10 cellular contexts compared by ENCODE assay signal in genomic region chrX:120456973-120457372, GRCh38. TPM values are rescaled to one million over a fixed set of nuclear protein-coding genes. Genes with fewer than 3 reads are reported as not detected.
DNase-seq lines count a peak whose midpoint lies in the region; ATAC-seq and TF ChIP-seq lines count a peak whose summit lies in the region.
"Had no signal": no experiment of that assay in that cellular context is flagged by ENCODE, and none has a peak within 500 bp of the region (broad histone marks: within the 10 kb centered on the region; RNA-seq: fewer than 3 reads in every experiment).

No MANE protein-coding gene starts in this region.

- peaks cover 11% of the 10 kb centered on the region; the same call in 1 of the 2 replicates for H3F3A ChIP-seq in MM.1S (ENCODE audit: insufficient read depth, low read length)

- peaks cover 45% of the 10 kb centered on the region for H3K4me1 Mint-ChIP-seq in activated T-helper 1 cell treated with anti-CD3 and anti-CD28 coated beads, Interleukin-12 subunit alpha, Interleukin-12 subunit beta, Interleukin-2, Interleukin-4 antibody, amounts not matched to agents 30 ng/mL and 10 ng/mL and 1 ng/mL, durations not matched to agents 14 hours and 24 hours and 36 hours (ENCODE audit: low read depth)
- peaks cover 17 to 66% (median 41%) of the 10 kb centered on the region in 4 donors for H3K4me1 Mint-ChIP-seq in naive thymus-derived CD8-positive, alpha-beta T cell

- no peaks in the 10 kb centered on the region for H3K9me3 Mint-ChIP-seq in activated T-helper 1 cell treated with anti-CD3 and anti-CD28 coated beads, Interleukin-12 subunit alpha, Interleukin-12 subunit beta, Interleukin-2, Interleukin-4 antibody, amounts not matched to agents 30 ng/mL and 10 ng/mL and 1 ng/mL, durations not matched to agents 14 hours and 24 hours and 36 hours
- no peaks in the 10 kb centered on the region for H3K9me3 Mint-ChIP-seq in naive thymus-derived CD8-positive, alpha-beta T cell

- H3K36me3 ChIP-seq in MM.1S (replicated peaks; ENCODE audit: insufficient read depth, low read length) = no peaks in the 10 kb centered on the region; the same call in 1 of the 2 replicates

- peak overlapping the region; percentile 64 for H3K4me2 ChIP-seq in MM.1S (ENCODE audit: low read depth, low read length)

- peak; percentile 35 to 54 for ATAC-seq in naive thymus-derived CD8-positive, alpha-beta T cell
- no peak for ATAC-seq in GM21619 (IDR thresholded peaks at IDR 0.05; ENCODE audit: unreplicated experiment)

- no peak overlapping the region for H2AFZ ChIP-seq in MM.1S (ENCODE audit: low read length)

- POLR2A ChIA-PET in naive thymus-derived CD8-positive, alpha-beta T cell (lab: Charles Lee) = interaction anchor here (2.1 kb wide), 1 partner anchor 206 kb away, joined by 5 read pairs; the partner anchor contains the start of gene ZBTB33

- H3K27ac ChIP-seq in MM.1S (ENCODE audit: low read length) = no peak overlapping the region
- H3K27ac ChIP-seq: coronary artery, left ventricle myocardium inferior had no signal

- DNase-seq in GM04504 (ENCODE audit: low read depth) (peak; percentile 26), MM.1S (peak; percentile 82), GM13976 (ENCODE audit: low spot score) (no peak), SW 1271 (lab: John Stamatoyannopoulos, UW) (no peak)
- peak; percentile 3 for DNase-seq in activated T-helper 1 cell treated with anti-CD3 and anti-CD28 coated beads, Interleukin-12 subunit alpha, Interleukin-12 subunit beta, Interleukin-2, Interleukin-4 antibody, amounts not matched to agents 30 ng/mL and 10 ng/mL and 1 ng/mL, durations not matched to agents 14 hours and 24 hours and 36 hours (ENCODE audit: low spot score)
- DNase-seq in naive thymus-derived CD8-positive, alpha-beta T cell = peak in 2 of 10 donors; percentile 15 to 34
- DNase-seq: left ventricle myocardium inferior, NCI-H2029 treated with DMSO at 0.1 percent for 48 hours had no signal

- no peaks in the 10 kb centered on the region for H3K9me2 ChIP-seq in MM.1S (replicated peaks; ENCODE audit: insufficient read depth, low read length)

- no peaks in the 10 kb centered on the region for H3K9me3 ChIP-seq in MM.1S (replicated peaks; ENCODE audit: insufficient read depth, low read length)
- H3K9me3 ChIP-seq: left ventricle myocardium inferior had no signal

- no peak for TF ChIP-seq CTCF in MM.1S (IDR thresholded peaks at IDR 0.05; ENCODE audit: low read length)
- no peak for TF ChIP-seq CTCF in GM13976 (IDR thresholded peaks at IDR 0.05; ENCODE audit: borderline replicate concordance, control extremely low read depth, extremely low read depth, insufficient read depth, missing control alignments)

- no peaks in the 10 kb centered on the region for H3K27me3 ChIP-seq in MM.1S (replicated peaks; ENCODE audit: insufficient read depth, low read length)

- no peak overlapping the region for H3K9ac ChIP-seq in MM.1S (ENCODE audit: low read length)

- H3K4me3 Mint-ChIP-seq in activated T-helper 1 cell treated with anti-CD3 and anti-CD28 coated beads, Interleukin-12 subunit alpha, Interleukin-12 subunit beta, Interleukin-2, Interleukin-4 antibody, amounts not matched to agents 30 ng/mL and 10 ng/mL and 1 ng/mL, durations not matched to agents 14 hours and 24 hours and 36 hours = peak overlapping the region; percentile 50
- peak overlapping the region; percentile 12 to 75 (median 65) for H3K4me3 Mint-ChIP-seq in naive thymus-derived CD8-positive, alpha-beta T cell

- peaks cover 48% of the 10 kb centered on the region for H3K79me2 ChIP-seq in MM.1S (ENCODE audit: low read length)

- H4K20me1 ChIP-seq in MM.1S (ENCODE audit: insufficient read depth, low read length) = no peaks in the 10 kb centered on the region; the same call in 1 of the 2 replicates

- peak overlapping the region; percentile 4 for H3K27ac Mint-ChIP-seq in activated T-helper 1 cell treated with anti-CD3 and anti-CD28 coated beads, Interleukin-12 subunit alpha, Interleukin-12 subunit beta, Interleukin-2, Interleukin-4 antibody, amounts not matched to agents 30 ng/mL and 10 ng/mL and 1 ng/mL, durations not matched to agents 14 hours and 24 hours and 36 hours
- H3K27ac Mint-ChIP-seq in naive thymus-derived CD8-positive, alpha-beta T cell = peak overlapping the region in 8 of 10 donors; percentile 0 to 84 (median 60)

- peaks cover 12% of the 10 kb centered on the region for H3K4me1 ChIP-seq in MM.1S (ENCODE audit: low read length)

- H3K4me3 ChIP-seq in MM.1S (ENCODE audit: low read length) = peak overlapping the region; percentile 16; the same call in 1 of the 2 replicates
- H3K4me3 ChIP-seq: coronary artery, left ventricle myocardium inferior had no signal

- no peaks in the 10 kb centered on the region for H3K27me3 Mint-ChIP-seq in activated T-helper 1 cell treated with anti-CD3 and anti-CD28 coated beads, Interleukin-12 subunit alpha, Interleukin-12 subunit beta, Interleukin-2, Interleukin-4 antibody, amounts not matched to agents 30 ng/mL and 10 ng/mL and 1 ng/mL, durations not matched to agents 14 hours and 24 hours and 36 hours (ENCODE audit: insufficient read depth)
- no peaks in the 10 kb centered on the region for H3K27me3 Mint-ChIP-seq in naive thymus-derived CD8-positive, alpha-beta T cell

- peaks cover 17% of the 10 kb centered on the region for H3K36me3 Mint-ChIP-seq in activated T-helper 1 cell treated with anti-CD3 and anti-CD28 coated beads, Interleukin-12 subunit alpha, Interleukin-12 subunit beta, Interleukin-2, Interleukin-4 antibody, amounts not matched to agents 30 ng/mL and 10 ng/mL and 1 ng/mL, durations not matched to agents 14 hours and 24 hours and 36 hours (ENCODE audit: low read depth)
- H3K36me3 Mint-ChIP-seq in naive thymus-derived CD8-positive, alpha-beta T cell = peaks cover 0 to 20% (median 4%) of the 10 kb centered on the region in 3 donors

- intact Hi-C loops in activated T-helper 1 cell treated with anti-CD3 and anti-CD28 coated beads, Interleukin-12 subunit alpha, Interleukin-12 subunit beta, Interleukin-2, Interleukin-4 antibody, amounts not matched to agents 30 ng/mL and 10 ng/mL and 1 ng/mL, durations not matched to agents 14 hours and 24 hours and 36 hours (cut with micrococcal nuclease) = loop anchor here (5.0 kb wide), 1 partner anchor 140 kb away; no protein-coding TSS in a partner anchor

- in situ Hi-C loops in GM13976 (cut with MboI; ENCODE audit: low sequenced_read_pairs, unreplicated experiment) = loop anchor here (25.0 kb wide), 1 partner anchor 370 kb away; the partner anchor contains the start of gene RHOXF2B

RNA-seq across cellular contexts. Expression of gene LAMP2, which starts 12.1 kb away (rescaled TPM):
- 42.7 and 44.1 TPM in 2 replicates for total RNA-seq in activated T-helper 1 cell treated with anti-CD3 and anti-CD28 coated beads, Interleukin-12 subunit alpha, Interleukin-12 subunit beta, Interleukin-2, Interleukin-4 antibody, amounts not matched to agents 30 ng/mL and 10 ng/mL and 1 ng/mL, durations not matched to agents 14 hours and 24 hours and 36 hours
- total RNA-seq in naive thymus-derived CD8-positive, alpha-beta T cell = 10 to 100 TPM; 39.2 to 39.5 TPM
- 10 to 100 TPM; 61.3 to 78.3 (median 75.0) TPM for polyA plus RNA-seq in naive thymus-derived CD8-positive, alpha-beta T cell

Comparison
In these comparisons a context has a peak if more than half of its experiments do, and no peak if none do; other contexts are left out.
1. DNase-seq: peak in GM04504 (single experiment), MM.1S (single experiment) and activated T-helper 1 cell treated with anti-CD3 and anti-CD28 coated beads, Interleukin-12 subunit alpha, Interleukin-12 subunit beta, Interleukin-2, Interleukin-4 antibody, amounts not matched to agents 30 ng/mL and 10 ng/mL and 1 ng/mL, durations not matched to agents 14 hours and 24 hours and 36 hours (single experiment); none in GM13976 (single experiment) and SW 1271 (0 of 2).